20 cellular contexts compared by ENCODE assay signal in the genomic region with DNA sequence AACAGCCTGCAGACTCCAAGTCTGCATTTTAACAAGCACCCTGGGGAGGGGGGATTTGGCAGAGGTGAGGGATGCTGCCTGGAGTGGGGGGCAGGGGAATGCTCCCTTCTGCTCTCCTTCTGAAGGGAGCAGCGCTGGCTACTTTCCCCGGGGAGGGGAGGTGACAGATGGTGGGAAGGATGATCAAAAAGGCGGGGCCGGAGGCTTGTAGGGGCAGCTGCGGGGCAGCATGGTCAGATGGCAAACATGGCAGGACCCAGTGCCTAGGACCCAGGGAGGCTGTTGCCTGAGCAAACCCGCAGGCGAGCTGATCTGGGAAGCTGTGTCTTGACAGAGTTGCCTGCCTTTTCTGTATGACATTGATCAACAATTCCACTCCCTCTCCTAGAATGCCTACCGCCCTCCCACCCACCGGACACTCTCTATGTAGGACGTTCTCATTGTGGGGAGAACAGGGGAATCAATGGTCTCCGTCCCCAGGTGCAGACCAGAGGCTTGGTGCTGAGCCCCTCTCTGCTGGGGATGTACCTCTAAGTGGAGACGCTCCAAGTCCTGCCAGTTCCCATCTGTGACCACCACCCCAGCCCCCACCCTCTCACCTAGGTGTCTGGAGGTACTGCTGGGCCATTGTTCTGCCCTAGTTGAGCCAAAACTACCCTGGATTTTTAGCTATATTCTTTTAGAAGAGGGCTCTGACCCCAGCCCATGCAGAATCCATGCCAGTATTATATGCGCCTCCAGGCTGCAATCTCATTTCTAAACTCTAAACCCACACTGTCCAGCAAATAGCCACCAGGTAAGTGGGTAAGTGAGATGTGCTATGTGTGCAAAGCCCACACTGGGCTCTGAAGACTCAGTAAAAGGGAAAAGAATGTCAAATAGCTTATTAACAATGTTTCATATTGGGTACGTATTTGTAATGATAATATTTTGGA.
DNase-seq lines count a peak whose midpoint lies in the region; ATAC-seq, FAIRE-seq and TF ChIP-seq lines count a peak whose summit lies in the region.
"Had no signal": no experiment of that assay in that cellular context is flagged by ENCODE, and none has a peak within 500 bp of the region (broad histone marks: within the 10 kb centered on the region; RNA-seq: fewer than 3 reads in every experiment).

No MANE protein-coding gene starts in this region.

- H3K4me1 Mint-ChIP-seq in neural progenitor cell, result peaks cover 25% of the 10 kb centered on the region
- H3K4me1 Mint-ChIP-seq: activated CD4-positive, alpha-beta T cell treated with anti-CD3 and anti-CD28 coated beads for 36 hours; CD4-positive, CD25-positive, alpha-beta regulatory T cell had no signal

- H3K27ac ChIP-seq in neural progenitor cell, result no peak overlapping the region
- H3K27ac ChIP-seq: brain microvascular endothelial cell had no signal

- H3K27ac Mint-ChIP-seq in neural progenitor cell, result no peak overlapping the region
- H3K27ac Mint-ChIP-seq: activated CD4-positive, alpha-beta T cell treated with anti-CD3 and anti-CD28 coated beads for 36 hours; activated T-helper 2 cell treated with anti-CD3 and anti-CD28 coated beads, Interferon-gamma antibody, Interleukin-2, Interleukin-4, amounts not matched to agents 10 μg/mL and 5 μg/mL and 100 μg/mL, durations not matched to agents 14 hours and 24 hours and 36 hours; nephron had no signal

- no peaks in the 10 kb centered on the region for H3K79me2 ChIP-seq in neural progenitor cell (ENCODE audit: low read depth)

- no peak overlapping the region for H3K4me3 ChIP-seq in neural progenitor cell

- H4K20me1 ChIP-seq in neural progenitor cell (ENCODE audit: low read depth), result no peaks in the 10 kb centered on the region

- H2AFZ ChIP-seq in neural progenitor cell (replicated peaks), result no peak overlapping the region

- peak; percentile 99 for DNase-seq in D721Med (ENCODE audit: insufficient read length, low spot score)
- DNase-seq in NCI-H2227 (lab: John Stamatoyannopoulos, UW; ENCODE audit: unreplicated experiment), result peak; percentile 44
- peak; percentile 92 for DNase-seq in cerebellar cortex (ENCODE audit: low spot score)
- peak; percentile 11 for DNase-seq in neural progenitor cell (ENCODE audit: low spot score)
- no peak for DNase-seq in NCI-H526 (lab: John Stamatoyannopoulos, UW)
- DNase-seq in occipital lobe (lab: John Stamatoyannopoulos, UW), result no peak
- no peak for DNase-seq in NCI-H187 treated with DMSO at 0.1 percent for 48 hours (lab: John Stamatoyannopoulos, UW)
- DNase-seq: activated CD4-positive, alpha-beta T cell treated with anti-CD3 and anti-CD28 coated beads for 36 hours; brain microvascular endothelial cell; CD4-positive, CD25-positive, alpha-beta regulatory T cell; DMS79; foreskin melanocyte; hypothalamus; Karpas-422; NCI-H1092 treated with DMSO at 0.1 percent for 48 hours; stimulated activated CD4-positive, alpha-beta T cell treated with anti-CD3 and anti-CD28 coated beads, Interleukin-4, amount 100 ng/mL, for 4 hours had no signal

- no peak for TF ChIP-seq CTCF in D721Med (IDR thresholded peaks at IDR 0.05; ENCODE audit: insufficient read depth, missing control alignments)
- no peak for TF ChIP-seq CTCF in neural progenitor cell (IDR thresholded peaks at IDR 0.05)

- no peaks in the 10 kb centered on the region for H3K27me3 ChIP-seq in neural progenitor cell
- H3K27me3 ChIP-seq: brain microvascular endothelial cell had no signal

- H3K9ac ChIP-seq in neural progenitor cell, result no peak overlapping the region

- no peak for FAIRE-seq in D721Med (lab: Jason Lieb, UNC)
- FAIRE-seq: urothelium cell line had no signal

- no peaks in the 10 kb centered on the region for H3K9me3 ChIP-seq in neural progenitor cell (ENCODE audit: low read depth)

- H3K27me3 Mint-ChIP-seq in neural progenitor cell (ENCODE audit: insufficient read depth, low read depth), result peaks cover 7% of the 10 kb centered on the region

- H3K9me3 Mint-ChIP-seq in neural progenitor cell, result no peaks in the 10 kb centered on the region
- H3K9me3 Mint-ChIP-seq: activated T-helper 2 cell treated with anti-CD3 and anti-CD28 coated beads, Interferon-gamma antibody, Interleukin-2, Interleukin-4, amounts not matched to agents 10 μg/mL and 5 μg/mL and 100 μg/mL, durations not matched to agents 14 hours and 24 hours and 36 hours; nephron had no signal

- H3K4me2 ChIP-seq in neural progenitor cell, result peak overlapping the region; percentile 24

- no peak for ATAC-seq in HG02588 (IDR thresholded peaks at IDR 0.05; ENCODE audit: unreplicated experiment)
- ATAC-seq: activated CD4-positive, alpha-beta T cell treated with anti-CD3 and anti-CD28 coated beads for 36 hours had no signal

- H3K36me3 ChIP-seq in neural progenitor cell, result no peaks in the 10 kb centered on the region
- H3K36me3 ChIP-seq: brain microvascular endothelial cell had no signal

- H3K36me3 Mint-ChIP-seq in neural progenitor cell, result no peaks in the 10 kb centered on the region
- H3K36me3 Mint-ChIP-seq: CD4-positive, CD25-positive, alpha-beta regulatory T cell had no signal

- no peak overlapping the region for H3K4me3 Mint-ChIP-seq in neural progenitor cell
- H3K4me3 Mint-ChIP-seq: activated CD4-positive, alpha-beta T cell treated with anti-CD3 and anti-CD28 coated beads for 36 hours; CD4-positive, CD25-positive, alpha-beta regulatory T cell; nephron had no signal

- H3K4me1 ChIP-seq in neural progenitor cell, result peaks cover 5% of the 10 kb centered on the region

- H3F3A ChIP-seq in neural progenitor cell (ENCODE audit: low read depth), result no peaks in the 10 kb centered on the region

Comparison
In these comparisons a context has a peak if more than half of its experiments do, and no peak if none do; other contexts are left out.
1. DNase-seq: peak in D721Med (single experiment), NCI-H2227 (single experiment), cerebellar cortex (single experiment) and neural progenitor cell (single experiment); none in NCI-H526 (0 of 2), occipital lobe (single experiment) and NCI-H187 treated with DMSO at 0.1 percent for 48 hours (single experiment).